In the genomic region with DNA sequence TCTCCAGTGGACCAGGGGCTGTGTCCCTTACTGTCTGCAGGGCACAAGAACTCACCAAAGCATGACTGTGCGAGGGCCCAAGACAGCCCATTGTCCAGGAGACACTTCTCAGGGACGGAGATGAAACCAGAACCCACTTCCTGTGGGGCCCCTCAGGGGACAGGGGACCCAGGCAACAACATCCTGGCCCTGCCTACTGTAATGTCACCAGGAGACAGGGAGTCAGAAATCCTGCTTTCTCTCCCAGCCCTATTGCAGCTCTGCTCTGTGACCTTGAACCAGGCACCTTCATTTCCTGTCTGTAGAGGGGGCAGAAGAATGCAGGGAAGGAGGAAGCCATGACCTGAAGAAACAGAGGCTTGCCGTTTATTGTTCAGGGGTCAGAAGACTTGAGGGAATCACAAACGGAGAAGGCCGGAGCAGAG, we compare ENCODE assay signal across 1 cellular context.
TF ChIP-seq lines count a peak whose summit lies in the region.

No MANE protein-coding gene starts in this region.

TF ChIP-seq in HepG2, 621 proteins besides CTCF, POLR2A, EP300 and RAD21 (continued from another document and continues in another):
- TF ChIP-seq, protein P1, sequence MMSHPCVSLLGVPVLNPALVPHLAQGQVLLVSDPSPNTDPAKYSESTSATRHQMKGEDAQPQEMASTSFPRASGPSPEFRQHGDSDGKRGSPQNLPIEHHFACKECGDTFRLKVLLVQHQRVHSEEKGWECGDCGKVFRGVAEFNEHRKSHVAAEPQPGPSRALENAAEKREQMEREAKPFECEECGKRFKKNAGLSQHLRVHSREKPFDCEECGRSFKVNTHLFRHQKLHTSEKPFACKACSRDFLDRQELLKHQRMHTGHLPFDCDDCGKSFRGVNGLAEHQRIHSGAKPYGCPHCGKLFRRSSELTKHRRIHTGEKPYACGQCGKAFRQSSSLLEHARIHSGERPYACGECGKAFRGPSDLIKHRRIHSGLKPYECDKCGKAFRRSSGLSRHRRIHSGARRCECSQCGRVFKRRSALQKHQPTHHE (CRISPR knock-in tag; IDR thresholded peaks at IDR 0.05; ENCODE audit: borderline replicate concordance) = no peak
- TF ChIP-seq, protein P2, sequence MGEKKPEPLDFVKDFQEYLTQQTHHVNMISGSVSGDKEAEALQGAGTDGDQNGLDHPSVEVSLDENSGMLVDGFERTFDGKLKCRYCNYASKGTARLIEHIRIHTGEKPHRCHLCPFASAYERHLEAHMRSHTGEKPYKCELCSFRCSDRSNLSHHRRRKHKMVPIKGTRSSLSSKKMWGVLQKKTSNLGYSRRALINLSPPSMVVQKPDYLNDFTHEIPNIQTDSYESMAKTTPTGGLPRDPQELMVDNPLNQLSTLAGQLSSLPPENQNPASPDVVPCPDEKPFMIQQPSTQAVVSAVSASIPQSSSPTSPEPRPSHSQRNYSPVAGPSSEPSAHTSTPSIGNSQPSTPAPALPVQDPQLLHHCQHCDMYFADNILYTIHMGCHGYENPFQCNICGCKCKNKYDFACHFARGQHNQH (CRISPR knock-in tag; IDR thresholded peaks at IDR 0.05) = peak; percentile 34; the same call in 1 of the 2 replicates
- TF ChIP-seq ZNF574 (CRISPR knock-in tag; IDR thresholded peaks at IDR 0.05) (no peak), ZNF280B (CRISPR knock-in tag; IDR thresholded peaks at IDR 0.05; ENCODE audit: borderline replicate concordance) (no peak), TBX2 (CRISPR knock-in tag; IDR thresholded peaks at IDR 0.05; ENCODE audit: borderline replicate concordance) (peak; percentile 21; the same call in 1 of the 2 replicates), KLF6 (CRISPR knock-in tag; IDR thresholded peaks at IDR 0.05) (no peak), FOSL2 (CRISPR knock-in tag; IDR thresholded peaks at IDR 0.05) (peak; percentile 58), RARA (CRISPR knock-in tag; IDR thresholded peaks at IDR 0.05) (peak; percentile 69), RBM39 (IDR thresholded peaks at IDR 0.05; ENCODE audit: low read depth, low read length, poor library complexity, severe bottlenecking) (no peak), ZNF749 (CRISPR knock-in tag; IDR thresholded peaks at IDR 0.05; ENCODE audit: borderline replicate concordance) (no peak), GLMP (CRISPR knock-in tag; IDR thresholded peaks at IDR 0.05; ENCODE audit: borderline replicate concordance) (no peak), NR3C1 (CRISPR knock-in tag; IDR thresholded peaks at IDR 0.05) (no peak), TEF (CRISPR knock-in tag; IDR thresholded peaks at IDR 0.05) (no peak), ZNF513 (CRISPR knock-in tag; conservative IDR thresholded peaks at IDR 0.05) (no peak), ZNF350 (CRISPR knock-in tag; IDR thresholded peaks at IDR 0.05; ENCODE audit: borderline replicate concordance, low read depth) (no peak), LBX2 (CRISPR knock-in tag; IDR thresholded peaks at IDR 0.05; ENCODE audit: borderline replicate concordance) (no peak), GATA4 (IDR thresholded peaks at IDR 0.05; ENCODE audit: borderline replicate concordance, low read depth) (no peak), ZSCAN21 (CRISPR knock-in tag; IDR thresholded peaks at IDR 0.05; ENCODE audit: borderline replicate concordance) (0 out of 2 replicates have a peak, but pooled peaks have one; percentile 48), PCBP2 (optimal IDR thresholded peaks at IDR 0.05; ENCODE audit: low read depth, low read length, poor library complexity, severe bottlenecking) (no peak), AGO1 (IDR thresholded peaks at IDR 0.05; ENCODE audit: low read depth, low read length, poor library complexity, severe bottlenecking) (no peak), ZNF12 (CRISPR knock-in tag; IDR thresholded peaks at IDR 0.05) (no peak), ZNF124 (CRISPR knock-in tag; IDR thresholded peaks at IDR 0.05) (no peak), MYNN (CRISPR knock-in tag; IDR thresholded peaks at IDR 0.05; ENCODE audit: low read depth) (no peak), ARID5B (CRISPR knock-in tag; IDR thresholded peaks at IDR 0.05) (peak; percentile 64), NR2F2 (IDR thresholded peaks at IDR 0.05; ENCODE audit: borderline replicate concordance, low read depth) (no peak), HIVEP1 (CRISPR knock-in tag; IDR thresholded peaks at IDR 0.05) (no peak), ZNF34 (CRISPR knock-in tag; IDR thresholded peaks at IDR 0.05; ENCODE audit: borderline replicate concordance) (no peak), SAP130 (CRISPR knock-in tag; IDR thresholded peaks at IDR 0.05; ENCODE audit: low read depth) (peak; percentile 44; the same call in 1 of the 2 replicates), ZSCAN31 (CRISPR knock-in tag; IDR thresholded peaks at IDR 0.05; ENCODE audit: low read depth) (no peak)
- TF ChIP-seq, protein P3, sequence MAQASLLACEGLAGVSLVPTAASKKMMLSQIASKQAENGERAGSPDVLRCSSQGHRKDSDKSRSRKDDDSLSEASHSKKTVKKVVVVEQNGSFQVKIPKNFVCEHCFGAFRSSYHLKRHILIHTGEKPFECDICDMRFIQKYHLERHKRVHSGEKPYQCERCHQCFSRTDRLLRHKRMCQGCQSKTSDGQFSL (CRISPR knock-in tag; IDR thresholded peaks at IDR 0.05) = no peak
- TF ChIP-seq, protein P4, sequence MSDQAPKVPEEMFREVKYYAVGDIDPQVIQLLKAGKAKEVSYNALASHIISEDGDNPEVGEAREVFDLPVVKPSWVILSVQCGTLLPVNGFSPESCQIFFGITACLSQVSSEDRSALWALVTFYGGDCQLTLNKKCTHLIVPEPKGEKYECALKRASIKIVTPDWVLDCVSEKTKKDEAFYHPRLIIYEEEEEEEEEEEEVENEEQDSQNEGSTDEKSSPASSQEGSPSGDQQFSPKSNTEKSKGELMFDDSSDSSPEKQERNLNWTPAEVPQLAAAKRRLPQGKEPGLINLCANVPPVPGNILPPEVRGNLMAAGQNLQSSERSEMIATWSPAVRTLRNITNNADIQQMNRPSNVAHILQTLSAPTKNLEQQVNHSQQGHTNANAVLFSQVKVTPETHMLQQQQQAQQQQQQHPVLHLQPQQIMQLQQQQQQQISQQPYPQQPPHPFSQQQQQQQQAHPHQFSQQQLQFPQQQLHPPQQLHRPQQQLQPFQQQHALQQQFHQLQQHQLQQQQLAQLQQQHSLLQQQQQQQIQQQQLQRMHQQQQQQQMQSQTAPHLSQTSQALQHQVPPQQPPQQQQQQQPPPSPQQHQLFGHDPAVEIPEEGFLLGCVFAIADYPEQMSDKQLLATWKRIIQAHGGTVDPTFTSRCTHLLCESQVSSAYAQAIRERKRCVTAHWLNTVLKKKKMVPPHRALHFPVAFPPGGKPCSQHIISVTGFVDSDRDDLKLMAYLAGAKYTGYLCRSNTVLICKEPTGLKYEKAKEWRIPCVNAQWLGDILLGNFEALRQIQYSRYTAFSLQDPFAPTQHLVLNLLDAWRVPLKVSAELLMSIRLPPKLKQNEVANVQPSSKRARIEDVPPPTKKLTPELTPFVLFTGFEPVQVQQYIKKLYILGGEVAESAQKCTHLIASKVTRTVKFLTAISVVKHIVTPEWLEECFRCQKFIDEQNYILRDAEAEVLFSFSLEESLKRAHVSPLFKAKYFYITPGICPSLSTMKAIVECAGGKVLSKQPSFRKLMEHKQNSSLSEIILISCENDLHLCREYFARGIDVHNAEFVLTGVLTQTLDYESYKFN (CRISPR knock-in tag; conservative IDR thresholded peaks at IDR 0.05) = peak; percentile 41
